8 cellular contexts compared by ENCODE assay signal in the genomic region with DNA sequence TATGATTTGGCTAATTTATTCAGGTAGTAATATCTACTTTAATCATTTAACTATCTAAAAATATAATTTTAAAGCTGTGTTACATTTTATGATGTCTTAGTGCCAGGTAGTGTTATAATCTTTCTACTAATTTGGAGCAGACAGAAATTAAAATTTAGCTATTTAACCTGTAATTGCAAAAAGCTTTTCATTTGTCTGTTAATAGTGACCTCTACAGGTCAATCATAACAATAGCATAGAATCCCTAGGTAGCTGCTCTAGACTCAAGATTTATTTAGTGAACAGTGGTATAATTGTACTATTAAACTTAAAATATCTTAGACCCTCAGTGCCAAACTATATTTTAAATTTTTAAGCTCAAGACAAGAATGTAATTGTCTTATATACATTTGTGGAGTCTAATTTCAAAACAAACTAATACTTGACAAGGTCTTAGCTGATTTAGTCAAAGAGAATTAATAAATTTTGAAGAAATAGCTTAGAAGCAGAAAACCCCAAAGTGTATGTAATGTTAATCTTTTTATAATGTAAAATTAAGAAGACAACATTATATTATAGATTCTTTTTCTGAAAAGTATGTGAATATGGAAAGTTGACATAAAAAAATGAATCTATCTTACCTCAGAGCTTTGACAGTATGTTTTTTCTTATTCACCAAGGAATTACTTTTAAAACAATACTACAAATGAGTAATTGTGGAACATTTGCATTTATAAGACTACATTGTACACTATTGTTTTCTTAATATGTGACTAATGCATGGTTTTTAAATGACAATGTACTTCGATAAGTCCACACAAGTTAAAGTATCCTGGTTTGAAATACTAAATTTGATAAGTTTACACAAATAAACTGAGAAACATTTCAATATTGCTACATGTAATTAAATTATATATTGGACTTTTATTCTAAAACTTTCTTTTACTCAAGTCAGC.
DNase-seq lines count a peak whose midpoint lies in the region; ATAC-seq, FAIRE-seq and TF ChIP-seq lines count a peak whose summit lies in the region.

No MANE protein-coding gene starts in this region.

- TF ChIP-seq CTCF in Caco-2 (IDR thresholded peaks at IDR 0.05; ENCODE audit: insufficient read depth in 1 of 2, low read depth in 1 of 2, low read length in 1 of 2, severe bottlenecking in 1 of 2, unreplicated experiment in 1 of 2): peak; percentile 28 to 30
- TF ChIP-seq CTCF in chondrocyte (IDR thresholded peaks at IDR 0.05): peak; percentile 94
- TF ChIP-seq CTCF in pancreas (IDR thresholded peaks at IDR 0.05): peak in 3 of 4 donors; percentile 31 to 58 (median 43)
- no peak for TF ChIP-seq CTCF in vagina (IDR thresholded peaks at IDR 0.05)

- H3K4me1 ChIP-seq in Caco-2: no peaks in the 10 kb centered on the region
- H3K4me1 ChIP-seq in pancreas: no peaks in the 10 kb centered on the region
- no peaks in the 10 kb centered on the region for H3K4me1 ChIP-seq in vagina

- DNase-seq in Caco-2 (no peak), NCI-H1105 treated with DMSO at 0.1 percent for 48 hours (lab: John Stamatoyannopoulos, UW) (peak; percentile 69), chondrocyte (ENCODE audit: low spot score) (no peak), pancreas (no peak), vagina (ENCODE audit: extremely low spot score in 2 of 2) (no peak), NCI-H128 (lab: John Stamatoyannopoulos, UW; ENCODE audit: unreplicated experiment) (no peak)
- no peak for DNase-seq in activated CD4-positive, alpha-beta T cell treated with anti-CD3 and anti-CD28 coated beads, Interleukin-2, amount 50 U/mL, for 48 hours

- no peaks in the 10 kb centered on the region for H3K36me3 ChIP-seq in Caco-2 (ENCODE audit: control insufficient read depth, insufficient read depth, low read length)
- H3K36me3 ChIP-seq in pancreas: no peaks in the 10 kb centered on the region
- no peaks in the 10 kb centered on the region for H3K36me3 ChIP-seq in vagina

- TF ChIP-seq POLR2A in vagina (IDR thresholded peaks at IDR 0.05): no peak

- FAIRE-seq in pancreas (lab: Jason Lieb, UNC): peak; percentile 80

- H3K27me3 ChIP-seq in Caco-2 (replicated peaks; ENCODE audit: control insufficient read depth, insufficient read depth, low read length): no peaks in the 10 kb centered on the region
- H3K27me3 ChIP-seq in pancreas: no peaks in the 10 kb centered on the region
- no peaks in the 10 kb centered on the region for H3K27me3 ChIP-seq in vagina

- POLR2A ChIA-PET in Caco-2 (lab: Charles Lee): no interaction called here

- CTCF ChIA-PET in Caco-2 (lab: Charles Lee): interaction anchor here (0.6 to 1.1 kb wide), 2 partner anchors 154 to 355 kb away, joined by 9 read pairs; no protein-coding TSS in a partner anchor

- no peaks in the 10 kb centered on the region for H3K36me3 Mint-ChIP-seq in Caco-2 (ENCODE audit: insufficient read depth, unreplicated experiment)
- no peaks in the 10 kb centered on the region for H3K36me3 Mint-ChIP-seq in chondrocyte (ENCODE audit: low read depth)

- ATAC-seq in GM21381 (IDR thresholded peaks at IDR 0.05; ENCODE audit: unreplicated experiment) (peak; percentile 84), pancreas (peak in 3 of 4 donors; percentile 53 to 65 (median 62))

- H3K4me3 Mint-ChIP-seq in Caco-2 (ENCODE audit: unreplicated experiment) (no peak overlapping the region), chondrocyte (ENCODE audit: unreplicated experiment) (no peak overlapping the region)

- BruUV-seq in Caco-2 (replicated peaks; lab: Mats Ljungman, UMichigan): no TSS peak

- no peak overlapping the region for H3K4me3 ChIP-seq in Caco-2 (ENCODE audit: low read depth, low read length)
- H3K4me3 ChIP-seq in pancreas: no peak overlapping the region
- H3K4me3 ChIP-seq in vagina: no peak overlapping the region

- H3K9me3 ChIP-seq in Caco-2 (no peaks in the 10 kb centered on the region), pancreas (no peaks in the 10 kb centered on the region), vagina (no peaks in the 10 kb centered on the region)

- H3K4me1 Mint-ChIP-seq in Caco-2 (ENCODE audit: low read depth, unreplicated experiment) (no peaks in the 10 kb centered on the region), chondrocyte (ENCODE audit: low read depth) (peaks cover 25% of the 10 kb centered on the region)

- WGBS in pancreas, 2 donors: 86 to 96% methylated on average over 1 of the region's 1 CpG

- H3K9me3 Mint-ChIP-seq in Caco-2 (ENCODE audit: unreplicated experiment) (no peaks in the 10 kb centered on the region), chondrocyte (ENCODE audit: low read depth) (no peaks in the 10 kb centered on the region)

- H3K27ac ChIP-seq in pancreas: no peak overlapping the region
- no peak overlapping the region for H3K27ac ChIP-seq in vagina

- intact Hi-C loops in Caco-2 (cut with micrococcal nuclease; ENCODE audit: unreplicated experiment): loop anchor here (1.0 kb wide), 1 partner anchor 355 kb away; no protein-coding TSS in a partner anchor
- intact Hi-C loops in pancreas (cut with DNase I): loop anchor here in 1 of 3 donors (10.0 kb wide), 1 partner anchor 347 kb away; no protein-coding TSS in a partner anchor
- intact Hi-C loops in vagina (cut with DNase I): no loop called here

- H3K27me3 Mint-ChIP-seq in Caco-2 (ENCODE audit: insufficient read depth, unreplicated experiment) (no peaks in the 10 kb centered on the region), chondrocyte (ENCODE audit: low read depth) (no peaks in the 10 kb centered on the region)

- no peak overlapping the region for H3K27ac Mint-ChIP-seq in Caco-2 (ENCODE audit: unreplicated experiment)
- H3K27ac Mint-ChIP-seq in chondrocyte (ENCODE audit: unreplicated experiment): no peak overlapping the region

Comparison
In these comparisons a context has a peak if more than half of its experiments do, and no peak if none do; other contexts are left out.
1. CTCF ChIP-seq: peak in Caco-2 (2 of 2), chondrocyte (single experiment) and pancreas (3 of 4); none in vagina (0 of 3).